Comparison of ENCODE assay signal across 33 cellular contexts in the genomic region with DNA sequence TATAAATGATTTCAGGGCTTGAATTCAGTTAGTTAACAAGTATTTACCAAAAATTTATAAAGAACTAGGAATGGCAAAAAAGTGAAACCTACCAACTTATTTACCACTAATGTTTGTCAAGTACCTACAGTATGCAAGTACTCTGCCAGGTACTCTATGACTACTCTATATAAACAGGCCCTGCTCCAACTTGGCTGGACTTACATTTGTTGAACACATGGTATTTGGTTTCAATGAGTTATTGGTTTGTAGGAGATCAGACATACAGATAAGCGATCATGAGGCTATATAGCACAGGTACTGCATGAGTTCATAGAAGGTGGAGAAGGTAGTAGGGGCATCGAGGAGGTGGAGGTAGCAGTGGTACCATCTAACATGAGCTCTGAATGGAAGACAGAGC.
"Had no signal": no experiment of that assay in that cellular context is flagged by ENCODE, and none has a peak within 500 bp of the region (broad histone marks: within the 10 kb centered on the region; RNA-seq: fewer than 3 reads in every experiment).

No MANE protein-coding gene starts in this region.

- H3K27me3 Mint-ChIP-seq: activated B cell treated with CpG ODN at 0.5 μM for 24 hours; activated CD4-positive, alpha-beta T cell treated with anti-CD3 and anti-CD28 coated beads, Interleukin-2, amount 10 ng/mL, durations not matched to agents 24 days and 14 days; activated CD8-positive, alpha-beta T cell treated with anti-CD3 and anti-CD28 coated beads for 36 hours; activated naive CD8-positive, alpha-beta T cell treated with anti-CD3 and anti-CD28 coated beads for 36 hours had no signal

- DNase-seq: activated B cell treated with CpG ODN at 0.5 μM for 24 hours; activated CD4-positive, alpha-beta memory T cell treated with anti-CD3 and anti-CD28 coated beads for 36 hours; activated CD4-positive, alpha-beta T cell treated with anti-CD3 and anti-CD28 coated beads for 4 hours; activated CD4-positive, alpha-beta T cell treated with anti-CD3 and anti-CD28 coated beads, Interleukin-2, amount 10 ng/mL, durations not matched to agents 24 days and 14 days; activated CD4-positive, alpha-beta T cell treated with anti-CD3 and anti-CD28 coated beads, Interleukin-2, amount 50 U/mL, for 1 hour; activated CD4-positive, alpha-beta T cell treated with anti-CD3 and anti-CD28 coated beads, Interleukin-2, amount 50 U/mL, for 4 hours; activated CD4-positive, CD25-positive, alpha-beta regulatory T cell treated with anti-CD3 and anti-CD28 coated beads, Interleukin-2, amount 50 U/mL, for 72 hours; activated CD8-positive, alpha-beta memory T cell treated with anti-CD3 and anti-CD28 coated beads, Interleukin-2, amount 50 U/mL, for 4 hours; activated CD8-positive, alpha-beta T cell treated with anti-CD3 and anti-CD28 coated beads for 36 hours; activated effector memory CD4-positive, alpha-beta T cell treated with anti-CD3 and anti-CD28 coated beads, Interleukin-2, amount 50 U/mL, for 16 hours; activated gamma-delta T cell treated with Interleukin-2 at 50 U/mL for 16 hours; activated naive CD4-positive, alpha-beta T cell; activated naive CD4-positive, alpha-beta T cell treated with anti-CD3 and anti-CD28 coated beads for 36 hours; activated naive CD4-positive, alpha-beta T cell treated with anti-CD3 and anti-CD28 coated beads, Interleukin-2, amount 50 U/mL, for 16 hours; activated naive CD8-positive, alpha-beta T cell treated with anti-CD3 and anti-CD28 coated beads for 36 hours; activated T-cell treated with anti-CD3 and anti-CD28 coated beads for 4 hours; activated T-cell treated with anti-CD3 and anti-CD28 coated beads, Interleukin-2, amount 50 U/mL, for 1 hour; activated T-cell treated with anti-CD3 and anti-CD28 coated beads, Interleukin-2, amount 50 U/mL, for 4 hours; activated T-cell treated with anti-CD3 and anti-CD28 coated beads, Interleukin-2, amount 50 U/mL, for 72 hours; adrenal gland; amniotic stem cell; aorta; body of pancreas; brain microvascular endothelial cell; central memory CD4-positive, alpha-beta T cell; T-helper 2 cell; T-helper 9 cell had no signal

- H3K4me1 Mint-ChIP-seq: activated B cell treated with CpG ODN at 0.5 μM for 24 hours; activated CD4-positive, alpha-beta T cell treated with anti-CD3 and anti-CD28 coated beads, Interleukin-2, amount 10 ng/mL, durations not matched to agents 24 days and 14 days; activated naive CD8-positive, alpha-beta T cell treated with anti-CD3 and anti-CD28 coated beads for 36 hours; activated T-helper 17 cell treated with anti-CD3 and anti-CD28 coated beads, Interleukin-2, amount 50 U/mL, for 72 hours had no signal

- H3K4me3 ChIP-seq: adrenal gland, body of pancreas, breast epithelium had no signal

- H3K36me3 Mint-ChIP-seq: activated CD4-positive, alpha-beta memory T cell treated with anti-CD3 and anti-CD28 coated beads for 36 hours; activated naive CD4-positive, alpha-beta T cell treated with anti-CD3 and anti-CD28 coated beads, Interleukin-2, amount 50 U/mL, for 72 hours; activated naive CD8-positive, alpha-beta T cell treated with anti-CD3 and anti-CD28 coated beads for 36 hours had no signal

- H3K27ac ChIP-seq: adrenal gland, body of pancreas, brain microvascular endothelial cell, breast epithelium, VCaP had no signal

- ATAC-seq: activated CD8-positive, alpha-beta T cell treated with anti-CD3 and anti-CD28 coated beads for 36 hours; activated naive CD4-positive, alpha-beta T cell treated with anti-CD3 and anti-CD28 coated beads, Interleukin-2, amount 50 U/mL, for 72 hours; activated T-cell treated with anti-CD3 and anti-CD28 coated beads, Interleukin-2, amount 50 U/mL, for 4 hours; activated T-cell treated with anti-CD3 and anti-CD28 coated beads, Interleukin-2, amount 50 U/mL, for 72 hours; activated T-helper 17 cell treated with anti-CD3 and anti-CD28 coated beads, Interleukin-2, amount 50 U/mL, for 72 hours; body of pancreas had no signal

- H3K27me3 ChIP-seq: adrenal gland, body of pancreas, brain microvascular endothelial cell, breast epithelium had no signal

- H3K9me3 ChIP-seq: adrenal gland, body of pancreas, breast epithelium had no signal

- H3K4me1 ChIP-seq: adrenal gland, body of pancreas, breast epithelium had no signal

- H3K27ac Mint-ChIP-seq: activated B cell treated with CpG ODN at 0.5 μM for 24 hours; activated CD4-positive, alpha-beta memory T cell treated with anti-CD3 and anti-CD28 coated beads for 36 hours; activated CD4-positive, alpha-beta T cell treated with anti-CD3 and anti-CD28 coated beads, Interleukin-2, amount 10 ng/mL, durations not matched to agents 24 days and 14 days; activated CD8-positive, alpha-beta T cell treated with anti-CD3 and anti-CD28 coated beads for 36 hours; activated naive CD4-positive, alpha-beta T cell treated with anti-CD3 and anti-CD28 coated beads for 36 hours; activated naive CD4-positive, alpha-beta T cell treated with anti-CD3 and anti-CD28 coated beads, Interleukin-2, amount 50 U/mL, for 72 hours; activated naive CD8-positive, alpha-beta T cell treated with anti-CD3 and anti-CD28 coated beads for 36 hours; activated T-cell treated with anti-CD3 and anti-CD28 coated beads, Interleukin-2, amount 50 U/mL, for 72 hours; activated T-helper 1 cell treated with anti-CD3 and anti-CD28 coated beads, Interleukin-12 subunit alpha, Interleukin-12 subunit beta, Interleukin-2, Interleukin-4 antibody, amounts not matched to agents 30 ng/mL and 10 ng/mL and 1 ng/mL, durations not matched to agents 14 hours and 24 hours and 36 hours; activated T-helper 17 cell treated with anti-CD3 and anti-CD28 coated beads, Interleukin-2, amount 50 U/mL, for 72 hours; T-helper 2 cell treated with Interferon-gamma antibody and Interleukin-4, amounts not matched to agents 5 μg/mL and 100 μg/mL, for 36 hours had no signal

- H3K4me3 Mint-ChIP-seq: activated B cell treated with CpG ODN at 0.5 μM for 24 hours; activated CD4-positive, alpha-beta memory T cell treated with anti-CD3 and anti-CD28 coated beads for 36 hours; activated CD4-positive, alpha-beta T cell treated with anti-CD3 and anti-CD28 coated beads, Interleukin-2, amount 10 ng/mL, durations not matched to agents 24 days and 14 days; activated CD8-positive, alpha-beta T cell treated with anti-CD3 and anti-CD28 coated beads for 36 hours; activated naive CD4-positive, alpha-beta T cell treated with anti-CD3 and anti-CD28 coated beads for 36 hours; activated naive CD8-positive, alpha-beta T cell treated with anti-CD3 and anti-CD28 coated beads for 36 hours; activated T-cell treated with anti-CD3 and anti-CD28 coated beads, Interleukin-2, amount 50 U/mL, for 4 hours; activated T-cell treated with anti-CD3 and anti-CD28 coated beads, Interleukin-2, amount 50 U/mL, for 72 hours; activated T-helper 1 cell treated with anti-CD3 and anti-CD28 coated beads, Interleukin-12 subunit alpha, Interleukin-12 subunit beta, Interleukin-2, Interleukin-4 antibody, amounts not matched to agents 30 ng/mL and 10 ng/mL and 1 ng/mL, durations not matched to agents 14 hours and 24 hours and 36 hours; activated T-helper 17 cell treated with anti-CD3 and anti-CD28 coated beads, Interleukin-2, amount 50 U/mL, for 72 hours; T-helper 2 cell treated with Interferon-gamma antibody and Interleukin-4, amounts not matched to agents 5 μg/mL and 100 μg/mL, for 36 hours had no signal

- H3K36me3 ChIP-seq: adrenal gland, brain microvascular endothelial cell, breast epithelium had no signal

- H3K9me3 Mint-ChIP-seq: activated B cell treated with CpG ODN at 0.5 μM for 24 hours; activated CD4-positive, alpha-beta memory T cell treated with anti-CD3 and anti-CD28 coated beads for 36 hours; activated CD4-positive, alpha-beta T cell treated with anti-CD3 and anti-CD28 coated beads, Interleukin-2, amount 10 ng/mL, durations not matched to agents 24 days and 14 days; activated CD8-positive, alpha-beta T cell treated with anti-CD3 and anti-CD28 coated beads for 36 hours; activated naive CD8-positive, alpha-beta T cell treated with anti-CD3 and anti-CD28 coated beads for 36 hours; activated T-cell treated with anti-CD3 and anti-CD28 coated beads, Interleukin-2, amount 50 U/mL, for 4 hours; activated T-helper 1 cell treated with anti-CD3 and anti-CD28 coated beads, Interleukin-12 subunit alpha, Interleukin-12 subunit beta, Interleukin-2, Interleukin-4 antibody, amounts not matched to agents 30 ng/mL and 10 ng/mL and 1 ng/mL, durations not matched to agents 14 hours and 24 hours and 36 hours; activated T-helper 17 cell treated with anti-CD3 and anti-CD28 coated beads, Interleukin-2, amount 50 U/mL, for 72 hours; T-helper 2 cell treated with Interferon-gamma antibody and Interleukin-4, amounts not matched to agents 5 μg/mL and 100 μg/mL, for 36 hours had no signal
